32 cellular contexts compared by ENCODE assay signal in genomic region chr14:89314274-89314673, GRCh38.
"Had no signal": no experiment of that assay in that cellular context is flagged by ENCODE, and none has a peak within 500 bp of the region (broad histone marks: within the 10 kb centered on the region; RNA-seq: fewer than 3 reads in every experiment).

No MANE protein-coding gene starts in this region.

- ATAC-seq: body of pancreas; gastrocnemius medialis; naive thymus-derived CD4-positive, alpha-beta T cell; sciatic nerve; T-helper 17 cell had no signal

- DNase-seq: activated CD4-positive, alpha-beta memory T cell treated with anti-CD3 and anti-CD28 coated beads for 36 hours; activated CD4-positive, alpha-beta T cell treated with anti-CD3 and anti-CD28 coated beads, Interleukin-2, amount 10 ng/mL, durations not matched to agents 24 days and 14 days; activated CD4-positive, CD25-positive, alpha-beta regulatory T cell treated with anti-CD3 and anti-CD28 coated beads, Interleukin-2, amount 50 U/mL, for 72 hours; activated CD8-positive, alpha-beta memory T cell treated with anti-CD3 and anti-CD28 coated beads, Interleukin-2, amount 50 U/mL, for 48 hours; activated T-cell treated with anti-CD3 and anti-CD28 coated beads, Interleukin-2, amount 50 U/mL, for 48 hours; adrenal gland; aorta; body of pancreas; endodermal cell; esophagus squamous epithelium; gastrocnemius medialis; kidney; naive thymus-derived CD4-positive, alpha-beta T cell; ovary; stimulated activated CD4-positive, alpha-beta T cell treated with anti-CD3 and anti-CD28 coated beads, Interleukin-12 subunit alpha, Interleukin-12 subunit beta, amount 100 ng/mL, for 4 hours; stimulated activated CD4-positive, alpha-beta T cell treated with anti-CD3 and anti-CD28 coated beads, Interleukin-4, amount 100 ng/mL, for 1 hour; T-helper 17 cell; T1000; trophoblast cell; uterus; WERI-Rb-1 had no signal

- H3K27me3 ChIP-seq: adrenal gland, body of pancreas, cardiac muscle cell, esophagus squamous epithelium, gastrocnemius medialis, hepatocyte, ovary, uterus had no signal

- H3K27ac ChIP-seq: adrenal gland, body of pancreas, cardiac muscle cell, epithelial cell of prostate, esophagus squamous epithelium, gastrocnemius medialis, hepatocyte, ovary, skin epidermis, thoracic aorta, uterus, WERI-Rb-1 had no signal

- H3K9me3 Mint-ChIP-seq: activated naive CD4-positive, alpha-beta T cell treated with anti-CD3 and anti-CD28 coated beads, Interleukin-2, amount 50 U/mL, for 24 hours had no signal

- H3K36me3 ChIP-seq: adrenal gland, cardiac muscle cell, gastrocnemius medialis, ovary, thoracic aorta, uterus, WERI-Rb-1 had no signal

- H3K4me1 ChIP-seq: body of pancreas, uterus had no signal

- H3K4me2 ChIP-seq: hepatocyte had no signal

- H3K4me1 Mint-ChIP-seq: mesothelial cell of epicardium had no signal

- FAIRE-seq: kidney had no signal

- H2AFZ ChIP-seq: hepatocyte had no signal

- H3K27ac Mint-ChIP-seq: activated CD4-positive, alpha-beta memory T cell treated with anti-CD3 and anti-CD28 coated beads for 36 hours; activated CD4-positive, alpha-beta T cell treated with anti-CD3 and anti-CD28 coated beads, Interleukin-2, amount 10 ng/mL, durations not matched to agents 24 days and 14 days; activated T-helper 2 cell treated with anti-CD3 and anti-CD28 coated beads, Interferon-gamma antibody, Interleukin-2, Interleukin-4, amounts not matched to agents 10 μg/mL and 5 μg/mL and 100 μg/mL, durations not matched to agents 14 hours and 24 hours and 36 hours; endodermal cell; mesothelial cell of epicardium; progenitor cell of endocrine pancreas; stimulated activated naive CD8-positive, alpha-beta T cell treated with anti-CD3 and anti-CD28 coated beads, Interleukin-15, Interleukin-2, amounts not matched to agents 100 ng/mL and 50 ng/mL, for 24 hours; T-helper 17 cell had no signal

- H3K4me3 Mint-ChIP-seq: activated CD4-positive, alpha-beta memory T cell treated with anti-CD3 and anti-CD28 coated beads for 36 hours; activated CD4-positive, alpha-beta T cell treated with anti-CD3 and anti-CD28 coated beads, Interleukin-2, amount 10 ng/mL, durations not matched to agents 24 days and 14 days; activated naive CD4-positive, alpha-beta T cell treated with anti-CD3 and anti-CD28 coated beads, Interleukin-2, amount 50 U/mL, for 24 hours; endodermal cell; mesothelial cell of epicardium; naive thymus-derived CD4-positive, alpha-beta T cell; stimulated activated naive CD8-positive, alpha-beta T cell treated with anti-CD3 and anti-CD28 coated beads, Interleukin-15, Interleukin-2, amounts not matched to agents 100 ng/mL and 50 ng/mL, for 24 hours; T-helper 17 cell had no signal

- H3K27me3 Mint-ChIP-seq: activated CD4-positive, alpha-beta memory T cell treated with anti-CD3 and anti-CD28 coated beads for 36 hours; activated CD4-positive, alpha-beta T cell treated with anti-CD3 and anti-CD28 coated beads, Interleukin-2, amount 10 ng/mL, durations not matched to agents 24 days and 14 days; activated naive CD4-positive, alpha-beta T cell treated with anti-CD3 and anti-CD28 coated beads, Interleukin-2, amount 50 U/mL, for 24 hours; naive thymus-derived CD4-positive, alpha-beta T cell; stimulated activated naive CD8-positive, alpha-beta T cell treated with anti-CD3 and anti-CD28 coated beads, Interleukin-15, Interleukin-2, amounts not matched to agents 100 ng/mL and 50 ng/mL, for 24 hours; T-helper 17 cell had no signal

- H3K4me3 ChIP-seq: adrenal gland, body of pancreas, cardiac muscle cell, esophagus squamous epithelium, gastrocnemius medialis, hepatocyte, ovary, skin epidermis, thoracic aorta, uterus had no signal
